In the genomic region with DNA sequence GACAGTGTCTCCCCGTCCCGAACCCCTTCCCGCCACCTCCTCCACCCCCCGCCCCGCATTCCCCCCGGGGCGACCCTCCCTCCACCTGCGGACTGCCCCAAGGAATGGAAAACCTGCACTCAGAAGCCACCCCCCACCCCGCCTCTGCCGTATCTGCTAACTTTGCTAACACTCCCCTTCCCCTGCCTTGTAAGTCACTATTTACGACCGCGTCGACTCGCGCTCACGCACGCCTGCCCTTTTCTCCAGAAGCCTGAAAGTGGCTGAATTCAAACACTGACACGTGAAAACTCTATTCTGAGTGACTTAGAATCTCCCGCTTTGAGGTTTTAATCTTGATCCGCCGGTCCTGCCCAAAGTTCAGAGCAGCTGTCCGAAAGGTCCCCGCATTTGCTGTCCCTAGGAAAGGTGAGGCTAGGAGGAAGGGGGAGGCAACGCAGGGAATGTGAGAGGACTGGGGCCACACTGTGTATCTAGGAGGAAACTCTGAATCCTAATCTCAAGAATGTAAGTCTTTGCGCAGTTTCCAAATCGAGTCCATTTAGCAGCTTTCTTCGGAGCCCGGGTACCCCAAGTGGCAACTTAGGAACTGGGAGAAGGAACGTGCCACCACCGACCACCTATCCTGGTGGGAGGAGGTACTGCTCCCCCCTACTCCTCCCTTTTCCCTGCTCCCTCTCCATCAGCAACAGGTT, we compare ENCODE assay signal across 14 cellular contexts. TPM values are rescaled to one million over a fixed set of nuclear protein-coding genes. Genes with fewer than 3 reads are reported as not detected.
A peak's percentile ranks its signal among the peaks of the same experiment; 100 is the strongest.
DNase-seq lines count a peak whose midpoint lies in the region; ATAC-seq and TF ChIP-seq lines count a peak whose summit lies in the region.
"Had no signal": no experiment of that assay in that cellular context is flagged by ENCODE, and none has a peak within 500 bp of the region (broad histone marks: within the 10 kb centered on the region; RNA-seq: fewer than 3 reads in every experiment).

No MANE protein-coding gene starts in this region.

- H4K20me1 ChIP-seq in osteoblast (ENCODE audit: insufficient read depth, low read length), result no peaks in the 10 kb centered on the region

- CTCF ChIA-PET in Calu3 (lab: Charles Lee), result no interaction called here

- no peaks in the 10 kb centered on the region for H3K4me1 ChIP-seq in osteoblast (ENCODE audit: insufficient read depth, low read length)

- intact Hi-C loops in Calu3 (cut with micrococcal nuclease; ENCODE audit: unreplicated experiment), result no loop called here

- H2AFZ ChIP-seq in osteoblast (ENCODE audit: low read length), result no peak overlapping the region

- peaks cover 77% of the 10 kb centered on the region for H3K27me3 ChIP-seq in H7 (ENCODE audit: control insufficient read depth, insufficient read depth, low read length)
- H3K27me3 ChIP-seq in osteoblast (ENCODE audit: insufficient read depth, low read length), result peaks cover 79% of the 10 kb centered on the region

- H3K4me1 Mint-ChIP-seq in T-helper 17 cell (peaks cover 20% of the 10 kb centered on the region), Calu3 (ENCODE audit: low read depth, unreplicated experiment) (no peaks in the 10 kb centered on the region)

- H3K4me3 ChIP-seq in H7 (ENCODE audit: insufficient read depth, low read depth, low read length) (peak overlapping the region; percentile 52), osteoblast (ENCODE audit: insufficient read depth, low read length) (no peak overlapping the region)

- no peaks in the 10 kb centered on the region for H3K36me3 ChIP-seq in H7 (replicated peaks; ENCODE audit: control insufficient read depth, insufficient read depth, low read length)
- H3K36me3 ChIP-seq in osteoblast (ENCODE audit: insufficient read depth, low read length), result no peaks in the 10 kb centered on the region
- H3K36me3 ChIP-seq: spleen had no signal

- no TSS peak for BruUV-seq in Calu3 (replicated peaks; lab: Mats Ljungman, UMichigan)

- H3K79me2 ChIP-seq in osteoblast (ENCODE audit: insufficient read depth, low read length), result no peaks in the 10 kb centered on the region

- H3K4me3 Mint-ChIP-seq in T-helper 17 cell, result peak overlapping the region; percentile 47
- no peak overlapping the region for H3K4me3 Mint-ChIP-seq in Calu3 (ENCODE audit: low read depth, unreplicated experiment)
- H3K4me3 Mint-ChIP-seq: activated B cell treated with CpG ODN at 0.5 μM for 24 hours, HFFc6 had no signal

- H3K27ac ChIP-seq in osteoblast (ENCODE audit: low read depth, low read length), result no peak overlapping the region
- H3K27ac ChIP-seq: spleen had no signal

- no peak overlapping the region for H3K4me2 ChIP-seq in osteoblast (ENCODE audit: insufficient read depth, low read length)

- H3K27ac Mint-ChIP-seq in T-helper 17 cell (no peak overlapping the region), Calu3 (ENCODE audit: unreplicated experiment) (no peak overlapping the region)
- H3K27ac Mint-ChIP-seq: activated B cell treated with CpG ODN at 0.5 μM for 24 hours, HFFc6 had no signal

- TF ChIP-seq CTCF in osteoblast (IDR thresholded peaks at IDR 0.05; ENCODE audit: extremely low read depth, low read depth, low read length), result no peak
- no peak for TF ChIP-seq CTCF in Calu3 (IDR thresholded peaks at IDR 0.05; ENCODE audit: unreplicated experiment)

- H3K27me3 Mint-ChIP-seq in T-helper 17 cell (peaks cover 90% of the 10 kb centered on the region), Calu3 (ENCODE audit: unreplicated experiment) (peaks cover 86% of the 10 kb centered on the region)

- H3K9me3 ChIP-seq in T-helper 17 cell (ENCODE audit: control insufficient read depth, low read length, poor library complexity, severe bottlenecking) (no peaks in the 10 kb centered on the region), osteoblast (ENCODE audit: low read depth, low read length) (no peaks in the 10 kb centered on the region)
- H3K9me3 ChIP-seq: spleen had no signal

- DNase-seq in H7 (peak; percentile 78), T-helper 17 cell (no peak), globus pallidus (ENCODE audit: low spot score) (peak; percentile 9), osteoblast (ENCODE audit: insufficient read length, low spot score, missing footprints) (peak; percentile 66), Calu3 (no peak), NCI-H526 treated with DMSO at 0.1 percent for 48 hours (lab: John Stamatoyannopoulos, UW) (no peak)
- no peak for DNase-seq in activated CD8-positive, alpha-beta memory T cell treated with anti-CD3 and anti-CD28 coated beads, Interleukin-2, amount 50 U/mL, for 4 hours
- DNase-seq: activated B cell treated with CpG ODN at 0.5 μM for 24 hours; activated naive CD4-positive, alpha-beta T cell treated with Interleukin-2 at 50 U/mL for 16 hours; HFFc6; stimulated activated CD8-positive, alpha-beta memory T cell treated with anti-CD3 and anti-CD28 coated beads, Interleukin-4, amount 100 ng/mL, for 48 hours had no signal

- H3K36me3 Mint-ChIP-seq in T-helper 17 cell (ENCODE audit: low read depth) (peaks cover 5% of the 10 kb centered on the region), Calu3 (ENCODE audit: insufficient read depth, unreplicated experiment) (no peaks in the 10 kb centered on the region)

- H3K9me3 Mint-ChIP-seq in Calu3 (ENCODE audit: low read depth, unreplicated experiment), result no peaks in the 10 kb centered on the region
- H3K9me3 Mint-ChIP-seq: HFFc6 had no signal

- no peak for ATAC-seq in T-helper 17 cell
- no peak for ATAC-seq in HG02588 (IDR thresholded peaks at IDR 0.05; ENCODE audit: unreplicated experiment)

RNA-seq across cellular contexts. Expression of a gene that starts 9.3 kb away (rescaled TPM):
- 0.03 TPM in 1 of 2 replicates, not detected in the other for total RNA-seq in H7 (2014; rRNA removed; shearing (Covaris generic))
- total RNA-seq in T-helper 17 cell (not detected), osteoblast (under 0.01 TPM in 1 of 2 replicates, not detected in the other), Calu3 (2022) (0.12 TPM in 1 of 2 replicates, not detected in the other)
- total RNA-seq: activated B cell treated with CpG ODN at 0.5 μM for 24 hours, dermis microvascular lymphatic vessel endothelial cell, spleen had no signal

Comparison
In these comparisons a context has a peak if more than half of its experiments do, and no peak if none do; other contexts are left out.
1. DNase-seq: peak in H7 (single experiment), globus pallidus (single experiment) and osteoblast (single experiment); none in T-helper 17 cell (0 of 3), Calu3 (single experiment), activated CD8-positive, alpha-beta memory T cell treated with anti-CD3 and anti-CD28 coated beads, Interleukin-2, amount 50 U/mL, for 4 hours (single experiment) and NCI-H526 treated with DMSO at 0.1 percent for 48 hours (single experiment).